In the genomic region with DNA sequence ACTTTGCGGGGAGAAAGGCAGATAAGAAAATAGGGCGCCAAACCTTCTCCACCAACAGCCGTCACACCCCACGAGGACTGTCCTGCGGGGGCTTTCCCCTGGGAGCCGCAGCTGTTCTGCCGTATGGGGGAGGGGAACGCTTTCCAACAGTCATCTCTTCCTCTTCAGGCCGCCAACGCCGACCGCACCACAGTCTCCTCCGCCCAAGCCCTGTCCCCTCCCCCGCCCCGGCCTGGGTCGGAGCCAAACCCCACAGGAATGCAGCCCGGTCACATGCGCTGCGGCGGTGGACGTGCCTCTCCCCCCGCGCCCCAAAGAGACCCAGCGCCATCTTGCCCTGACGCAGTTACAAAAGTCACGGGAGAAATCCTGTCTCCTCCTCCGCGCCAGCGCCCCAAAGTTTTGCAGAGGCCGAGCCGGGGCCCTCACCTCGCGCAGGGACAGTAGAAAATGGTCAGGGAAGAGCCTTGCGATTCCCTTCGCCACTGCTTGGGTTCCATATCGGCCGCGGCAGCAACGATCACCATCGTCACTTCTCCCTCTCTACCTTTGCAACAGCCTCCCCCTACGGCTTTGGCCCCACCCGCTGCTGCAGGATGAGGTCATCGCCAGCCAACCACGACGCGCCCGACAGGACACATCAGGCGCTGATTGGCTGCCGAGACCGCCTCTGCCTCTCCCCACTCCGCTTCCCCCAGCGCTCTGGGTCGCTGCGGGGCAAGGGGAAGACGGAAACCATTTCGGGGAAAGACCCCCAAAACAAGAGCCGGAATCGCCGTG, we compare ENCODE assay signal across 8 cellular contexts. TPM values are rescaled to one million over a fixed set of nuclear protein-coding genes. Genes with fewer than 3 reads are reported as not detected.
DNase-seq lines count a peak whose midpoint lies in the region; ATAC-seq and TF ChIP-seq lines count a peak whose summit lies in the region.

No MANE protein-coding gene starts in this region.

- 0 to 1% (median 0%) methylated on average over 48 to 59 of the region's 59 CpGs for WGBS in ovary, 3 donors
- WGBS in thyroid gland, 2 donors: 0 to 1% methylated on average over 29 to 38 of the region's 59 CpGs

- TF ChIP-seq CTCF in GM12864 (IDR thresholded peaks at IDR 0.05; ENCODE audit: low read depth, low read length, missing control alignments): no peak
- TF ChIP-seq CTCF in ovary (IDR thresholded peaks at IDR 0.05): no peak
- no peak for TF ChIP-seq CTCF in thyroid gland (IDR thresholded peaks at IDR 0.05)

- H3K9me3 ChIP-seq in ovary: no peaks in the 10 kb centered on the region
- H3K9me3 ChIP-seq in thyroid gland: no peaks in the 10 kb centered on the region

- TF ChIP-seq EP300 in ovary (IDR thresholded peaks at IDR 0.05): peak; percentile 73

- peaks cover 3% of the 10 kb centered on the region for H3K4me1 ChIP-seq in ovary (ENCODE audit: insufficient read depth)
- H3K4me1 ChIP-seq in thyroid gland: peaks cover 9 to 35% of the 10 kb centered on the region in 2 donors

- peak overlapping the region; percentile 97 to 98 for H3K27ac ChIP-seq in ovary
- H3K27ac ChIP-seq in thyroid gland: peak overlapping the region; percentile 99 to 100 (median 100)

- DNase-seq in GM12864 (ENCODE audit: low read depth) (peak; percentile 96), NCI-H1105 treated with DMSO at 0.1 percent for 48 hours (lab: John Stamatoyannopoulos, UW) (peak; percentile 96), SKM-1 treated with dmso at 0.1 percent for 144 hours (lab: John Stamatoyannopoulos, UW; ENCODE audit: unreplicated experiment) (peak; percentile 96), Right ventricle myocardium inferior (ENCODE audit: missing footprints) (peak; percentile 100), ovary (peak; percentile 99 to 100 (median 99)), thyroid gland (peak; percentile 99)
- peak; percentile 99 for DNase-seq in activated naive CD8-positive, alpha-beta T cell treated with anti-CD3 and anti-CD28 coated beads, Interleukin-2, amount 50 U/mL, for 16 hours (ENCODE audit: low read depth, low spot score)

- no peaks in the 10 kb centered on the region for H3K36me3 ChIP-seq in ovary
- H3K36me3 ChIP-seq in thyroid gland: no peaks in the 10 kb centered on the region

- intact Hi-C loops in Right ventricle myocardium inferior (cut with DNase I) (loop anchor here (1.0 kb wide), 1 partner anchor 67 kb away; no protein-coding TSS in a partner anchor), ovary (cut with DNase I) (loop anchor here in 3 of 4 donors (2.0 to 5.0 kb wide), 3 partner anchors 30 to 1410 kb away; no protein-coding TSS in a partner anchor), thyroid gland (cut with DNase I) (no loop called here)

- H3K27me3 ChIP-seq in ovary: no peaks in the 10 kb centered on the region
- H3K27me3 ChIP-seq in thyroid gland: no peaks in the 10 kb centered on the region

- H3K4me3 ChIP-seq in GM12864 (ENCODE audit: low read depth, low read length): peak overlapping the region; percentile 98
- H3K4me3 ChIP-seq in ovary: peak overlapping the region; percentile 67
- peak overlapping the region; percentile 76 to 98 (median 90) for H3K4me3 ChIP-seq in thyroid gland (replicated peaks in 1 of 3)

- ATAC-seq in HG02678 (IDR thresholded peaks at IDR 0.05; ENCODE audit: unreplicated experiment): peak; percentile 73
- peak; percentile 92 for ATAC-seq in Right ventricle myocardium inferior

- TF ChIP-seq POLR2A in ovary (IDR thresholded peaks at IDR 0.05): peak; percentile 95
- peak; percentile 61 to 95 for TF ChIP-seq POLR2A in thyroid gland (IDR thresholded peaks at IDR 0.05)

RNA-seq across cellular contexts. Expression of a gene that starts 1.3 kb away (rescaled TPM):
- total RNA-seq in Right ventricle myocardium inferior (35.1 TPM), ovary (100 to 1,000 TPM in 6 of 7 donors, 10 to 100 TPM in 1; 97.4 to 152 (median 113) TPM), thyroid gland (100 to 1,000 TPM; 111 to 181 (median 160) TPM)
- polyA plus RNA-seq in ovary: 10 to 100 TPM; 35.2 to 56.8 TPM

Comparison
In these comparisons a context has a peak if more than half of its experiments do, and no peak if none do; other contexts are left out.
1. Peak in every context shown above with its lines: DNase-seq, ATAC-seq, H3K4me3 ChIP-seq and H3K27ac ChIP-seq.